Comparison of ENCODE assay signal across 1 cellular context in genomic region chr7:13850185-13850752, GRCh38.
TF ChIP-seq lines count a peak whose summit lies in the region.

No MANE protein-coding gene starts in this region.

TF ChIP-seq in GM23338, 12 proteins besides CTCF, POLR2A, EP300 and RAD21 (continued from another document):
- TF ChIP-seq ETS1 (IDR thresholded peaks at IDR 0.05), result no peak
- no peak for TF ChIP-seq REST (IDR thresholded peaks at IDR 0.05; ENCODE audit: unreplicated experiment)
- no peak for TF ChIP-seq CREB1 (CRISPR knock-in tag; IDR thresholded peaks at IDR 0.05; ENCODE audit: low read depth)
- TF ChIP-seq POLR2AphosphoS5 (IDR thresholded peaks at IDR 0.05; ENCODE audit: low read depth), result no peak
TF ChIP-seq in GM23338: peak in this region for 0.
